11 cellular contexts compared by ENCODE assay signal in genomic region chr10:116891208-116891607, GRCh38. TPM values are rescaled to one million over a fixed set of nuclear protein-coding genes. Genes with fewer than 3 reads are reported as not detected.
DNase-seq lines count a peak whose midpoint lies in the region; FAIRE-seq and TF ChIP-seq lines count a peak whose summit lies in the region.
"Had no signal": no experiment of that assay in that cellular context is flagged by ENCODE, and none has a peak within 500 bp of the region (broad histone marks: within the 10 kb centered on the region; RNA-seq: fewer than 3 reads in every experiment).

No MANE protein-coding gene starts in this region.

- no peak overlapping the region for H3K27ac Mint-ChIP-seq in activated CD4-positive, alpha-beta memory T cell treated with anti-CD3 and anti-CD28 coated beads, Interleukin-2, amount 10 ng/mL, durations not matched to agents 7 days and 5 days

- no peaks in the 10 kb centered on the region for H3K27me3 ChIP-seq in bronchial epithelial cell (ENCODE audit: control insufficient read depth, insufficient read depth, low read length)

- no peak for TF ChIP-seq CTCF in bronchial epithelial cell (IDR thresholded peaks at IDR 0.05; ENCODE audit: insufficient read depth, low read length, severe bottlenecking)

- H3K36me3 ChIP-seq in bronchial epithelial cell (ENCODE audit: control insufficient read depth, insufficient read depth, low read length), result peaks cover 2% of the 10 kb centered on the region

- DNase-seq in DMS 273 (lab: John Stamatoyannopoulos, UW; ENCODE audit: unreplicated experiment) (peak; percentile 92), NCI-H2081 treated with DMSO at 0.1 percent for 48 hours (lab: John Stamatoyannopoulos, UW) (peak; percentile 30), bronchial epithelial cell (ENCODE audit: low read depth) (peak; percentile 35), myocyte (ENCODE audit: low read depth) (peak; percentile 55), NCI-H1048 (lab: John Stamatoyannopoulos, UW) (no peak)
- no peak for DNase-seq in activated CD4-positive, alpha-beta memory T cell treated with anti-CD3 and anti-CD28 coated beads, Interleukin-2, amount 10 ng/mL, durations not matched to agents 7 days and 5 days
- DNase-seq in activated CD4-positive, CD25-positive, alpha-beta regulatory T cell (lab: John Stamatoyannopoulos, UW), result no peak
- DNase-seq in stimulated activated CD4-positive, alpha-beta T cell treated with anti-CD3 and anti-CD28 coated beads, Interleukin-1b, Interleukin-23, amount 100 ng/mL, for 48 hours, result no peak
- DNase-seq: activated gamma-delta T cell had no signal

- no peak overlapping the region for H3K4me3 ChIP-seq in bronchial epithelial cell (ENCODE audit: low read depth, low read length)
- H3K4me3 ChIP-seq: skin epidermis had no signal

- H3K4me3 Mint-ChIP-seq in activated CD4-positive, alpha-beta memory T cell treated with anti-CD3 and anti-CD28 coated beads, Interleukin-2, amount 10 ng/mL, durations not matched to agents 7 days and 5 days, result no peak overlapping the region

- H3K9me3 Mint-ChIP-seq in activated CD4-positive, alpha-beta memory T cell treated with anti-CD3 and anti-CD28 coated beads, Interleukin-2, amount 10 ng/mL, durations not matched to agents 7 days and 5 days, result no peaks in the 10 kb centered on the region

- peaks cover 13% of the 10 kb centered on the region for H3K27me3 Mint-ChIP-seq in activated CD4-positive, alpha-beta memory T cell treated with anti-CD3 and anti-CD28 coated beads, Interleukin-2, amount 10 ng/mL, durations not matched to agents 7 days and 5 days

- H3K4me1 Mint-ChIP-seq in activated CD4-positive, alpha-beta memory T cell treated with anti-CD3 and anti-CD28 coated beads, Interleukin-2, amount 10 ng/mL, durations not matched to agents 7 days and 5 days, result no peaks in the 10 kb centered on the region

- no peak for FAIRE-seq in bronchial epithelial cell (lab: Jason Lieb, UNC)
- FAIRE-seq: G401.6 had no signal

- CTCF ChIA-PET in activated CD4-positive, alpha-beta memory T cell treated with anti-CD3 and anti-CD28 coated beads, Interleukin-2, amount 10 ng/mL, durations not matched to agents 7 days and 5 days (lab: Charles Lee), result no interaction called here

- POLR2A ChIA-PET in activated CD4-positive, alpha-beta memory T cell treated with anti-CD3 and anti-CD28 coated beads, Interleukin-2, amount 10 ng/mL, durations not matched to agents 7 days and 5 days (lab: Charles Lee), result no interaction called here

- H3K36me3 Mint-ChIP-seq in activated CD4-positive, alpha-beta memory T cell treated with anti-CD3 and anti-CD28 coated beads, Interleukin-2, amount 10 ng/mL, durations not matched to agents 7 days and 5 days (ENCODE audit: low read depth), result no peaks in the 10 kb centered on the region

RNA-seq across cellular contexts. Expression of gene ENO4, which starts 41.9 kb away (rescaled TPM):
- total RNA-seq in bronchial epithelial cell (not detected in 2 replicates), myocyte (0.19 TPM in 1 of 2 replicates, not detected in the other)
- polyA plus RNA-seq in myocyte (2012), result 0.26 TPM
- total RNA-seq in activated CD4-positive, alpha-beta memory T cell treated with anti-CD3 and anti-CD28 coated beads, Interleukin-2, amount 10 ng/mL, durations not matched to agents 7 days and 5 days, result not detected

Comparison
In these comparisons a context has a peak if more than half of its experiments do, and no peak if none do; other contexts are left out.
1. DNase-seq: peak in DMS 273 (single experiment), NCI-H2081 treated with DMSO at 0.1 percent for 48 hours (single experiment), bronchial epithelial cell (single experiment) and myocyte (single experiment); none in activated CD4-positive, alpha-beta memory T cell treated with anti-CD3 and anti-CD28 coated beads, Interleukin-2, amount 10 ng/mL, durations not matched to agents 7 days and 5 days (single experiment), activated CD4-positive, CD25-positive, alpha-beta regulatory T cell (0 of 4), stimulated activated CD4-positive, alpha-beta T cell treated with anti-CD3 and anti-CD28 coated beads, Interleukin-1b, Interleukin-23, amount 100 ng/mL, for 48 hours (single experiment) and NCI-H1048 (single experiment).